8 cellular contexts compared by ENCODE assay signal in the genomic region with DNA sequence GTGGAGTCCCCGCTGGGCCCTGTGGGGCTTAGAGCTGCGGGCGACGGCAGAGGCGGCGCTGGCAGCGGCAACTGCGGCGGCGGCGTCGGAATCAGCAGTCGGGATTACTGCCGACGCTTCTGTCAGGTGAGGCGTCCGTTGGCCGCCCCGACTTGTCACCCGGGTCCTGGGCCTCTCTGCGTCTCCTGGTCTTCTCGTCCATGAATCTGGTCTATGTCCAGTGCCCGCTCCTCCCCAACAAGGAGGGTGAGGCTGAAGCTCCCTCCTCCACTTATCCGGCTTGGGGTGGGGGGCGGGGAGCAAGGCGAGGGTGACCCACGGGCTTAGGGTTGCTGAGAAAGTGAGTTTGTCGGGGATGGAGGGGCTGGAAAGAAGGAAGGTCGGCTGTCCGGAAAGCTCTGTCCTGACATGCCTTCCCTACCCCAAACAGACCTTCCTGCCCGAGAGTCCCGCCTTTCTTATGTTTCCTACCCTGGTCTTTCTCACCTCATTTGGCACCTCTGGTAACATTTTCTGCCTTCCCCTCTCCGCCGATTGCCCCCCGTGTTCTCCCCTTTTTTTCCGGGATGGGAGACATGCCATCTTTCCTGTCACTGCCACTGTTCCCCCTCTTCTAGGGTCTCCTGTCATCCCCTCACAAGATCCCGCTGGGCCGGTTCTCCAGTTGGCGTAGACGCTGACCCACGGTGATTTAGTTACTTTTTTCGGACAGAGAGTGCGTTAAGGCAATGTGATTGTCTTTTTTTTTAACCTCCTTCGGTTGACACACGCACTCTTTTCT. TPM values are rescaled to one million over a fixed set of nuclear protein-coding genes. Genes with fewer than 3 reads are reported as not detected.
DNase-seq lines count a peak whose midpoint lies in the region; ATAC-seq, FAIRE-seq and TF ChIP-seq lines count a peak whose summit lies in the region.

No MANE protein-coding gene starts in this region.

- intact Hi-C loops in ovary (cut with DNase I): no loop called here

- WGBS in ovary, 3 donors: 0 to 1% (median 1%) methylated on average over 38 to 45 of the region's 45 CpGs

- H3K9me3 Mint-ChIP-seq in activated CD4-positive, alpha-beta memory T cell treated with anti-CD3 and anti-CD28 coated beads, Interleukin-2, amount 10 ng/mL, durations not matched to agents 7 days and 5 days: no peaks in the 10 kb centered on the region

- H3K36me3 ChIP-seq in BE2C (peaks cover 21% of the 10 kb centered on the region), ovary (no peaks in the 10 kb centered on the region)

- no peaks in the 10 kb centered on the region for H3K9me3 ChIP-seq in BE2C
- H3K9me3 ChIP-seq in ovary: no peaks in the 10 kb centered on the region

- H3K4me1 Mint-ChIP-seq in activated CD4-positive, alpha-beta memory T cell treated with anti-CD3 and anti-CD28 coated beads, Interleukin-2, amount 10 ng/mL, durations not matched to agents 7 days and 5 days: peaks cover 56% of the 10 kb centered on the region

- TF ChIP-seq POLR2A in ovary (IDR thresholded peaks at IDR 0.05): no peak

- no peak for FAIRE-seq in frontal cortex (lab: Jason Lieb, UNC)

- TF ChIP-seq EP300 in ovary (IDR thresholded peaks at IDR 0.05): no peak

- H3K27me3 ChIP-seq in BE2C: no peaks in the 10 kb centered on the region
- H3K27me3 ChIP-seq in ovary: no peaks in the 10 kb centered on the region

- H3K27me3 Mint-ChIP-seq in activated CD4-positive, alpha-beta memory T cell treated with anti-CD3 and anti-CD28 coated beads, Interleukin-2, amount 10 ng/mL, durations not matched to agents 7 days and 5 days: no peaks in the 10 kb centered on the region

- no peak for DNase-seq in BE2C
- no peak for DNase-seq in activated CD4-positive, alpha-beta memory T cell treated with anti-CD3 and anti-CD28 coated beads, Interleukin-2, amount 10 ng/mL, durations not matched to agents 7 days and 5 days
- DNase-seq in frontal cortex (ENCODE audit: low spot score in 2 of 2): peak; percentile 10 to 16
- DNase-seq in ovary: peak in 4 of 5 donors; percentile 21 to 42 (median 40)
- DNase-seq in GM13976 (ENCODE audit: low spot score): no peak

- H3K4me1 ChIP-seq in BE2C (no peaks in the 10 kb centered on the region), ovary (ENCODE audit: insufficient read depth) (peaks cover 2% of the 10 kb centered on the region)

- peaks cover 39% of the 10 kb centered on the region for H3K36me3 Mint-ChIP-seq in activated CD4-positive, alpha-beta memory T cell treated with anti-CD3 and anti-CD28 coated beads, Interleukin-2, amount 10 ng/mL, durations not matched to agents 7 days and 5 days (ENCODE audit: low read depth)

- CTCF ChIA-PET in activated CD4-positive, alpha-beta memory T cell treated with anti-CD3 and anti-CD28 coated beads, Interleukin-2, amount 10 ng/mL, durations not matched to agents 7 days and 5 days (lab: Charles Lee): interaction anchor here (1.2 to 2.3 kb wide), 5 partner anchors 9 to 90 kb away, joined by 3 to 12 read pairs (median 4); partner anchors contain the start of gene C3orf38

- peak overlapping the region; percentile 99 for H3K4me3 Mint-ChIP-seq in activated CD4-positive, alpha-beta memory T cell treated with anti-CD3 and anti-CD28 coated beads, Interleukin-2, amount 10 ng/mL, durations not matched to agents 7 days and 5 days

- peak; percentile 5 for ATAC-seq in GM18868 (IDR thresholded peaks at IDR 0.05; ENCODE audit: unreplicated experiment)
- ATAC-seq in HG03159 (IDR thresholded peaks at IDR 0.05; ENCODE audit: unreplicated experiment): peak; percentile 19
- ATAC-seq in HG03196 (IDR thresholded peaks at IDR 0.05; ENCODE audit: unreplicated experiment): no peak

- POLR2A ChIA-PET in activated CD4-positive, alpha-beta memory T cell treated with anti-CD3 and anti-CD28 coated beads, Interleukin-2, amount 10 ng/mL, durations not matched to agents 7 days and 5 days (lab: Charles Lee): interaction anchor here (1.0 to 4.2 kb wide), 17 partner anchors 9 to 91 kb away, joined by 3 to 130 read pairs (median 5); partner anchors contain the start of gene C3orf38

- peak overlapping the region; percentile 67 to 80 for H3K27ac ChIP-seq in ovary

- in situ Hi-C loops in GM13976 (cut with MboI; ENCODE audit: low sequenced_read_pairs, unreplicated experiment): no loop called here

- H3K27ac Mint-ChIP-seq in activated CD4-positive, alpha-beta memory T cell treated with anti-CD3 and anti-CD28 coated beads, Interleukin-2, amount 10 ng/mL, durations not matched to agents 7 days and 5 days: peak overlapping the region; percentile 95

- H3K4me3 ChIP-seq in BE2C (ENCODE audit: low read depth, low read length) (peak overlapping the region; percentile 88), ovary (peak overlapping the region; percentile 98)

- TF ChIP-seq CTCF in BE2C (IDR thresholded peaks at IDR 0.05; ENCODE audit: low read depth, low read length) (no peak), ovary (IDR thresholded peaks at IDR 0.05) (no peak), GM13976 (IDR thresholded peaks at IDR 0.05; ENCODE audit: borderline replicate concordance, control extremely low read depth, extremely low read depth, insufficient read depth, missing control alignments) (no peak)

RNA-seq across cellular contexts. Expression of gene ZNF654, which starts 0.5 kb away (rescaled TPM):
- polyA plus RNA-seq in BE2C (2012; ENCODE audit: insufficient read depth, insufficient read length, low read depth): 5.3 TPM
- 10 to 100 TPM; 26.5 to 27.4 TPM for total RNA-seq in activated CD4-positive, alpha-beta memory T cell treated with anti-CD3 and anti-CD28 coated beads, Interleukin-2, amount 10 ng/mL, durations not matched to agents 7 days and 5 days
- total RNA-seq in frontal cortex (35.1 TPM), ovary (10 to 100 TPM; 11.3 to 22.0 (median 15.2) TPM)
- polyA plus RNA-seq in ovary: 1 to 10 TPM; 5.2 to 7.6 TPM

RNA-seq across cellular contexts. Expression of gene CGGBP1, which starts 0.8 kb away (rescaled TPM):
- 75.2 TPM for polyA plus RNA-seq in BE2C (2012; ENCODE audit: insufficient read depth, insufficient read length, low read depth)
- 100 to 1,000 TPM; 105 to 118 TPM for total RNA-seq in activated CD4-positive, alpha-beta memory T cell treated with anti-CD3 and anti-CD28 coated beads, Interleukin-2, amount 10 ng/mL, durations not matched to agents 7 days and 5 days
- total RNA-seq in frontal cortex (130 TPM), ovary (10 to 100 TPM; 50.3 to 90.1 (median 66.9) TPM)
- 10 to 100 TPM; 42.0 to 57.5 TPM for polyA plus RNA-seq in ovary

Comparison
In these comparisons a context has a peak if more than half of its experiments do, and no peak if none do; other contexts are left out.
1. DNase-seq: peak in frontal cortex (2 of 2) and ovary (4 of 5); none in BE2C (single experiment), activated CD4-positive, alpha-beta memory T cell treated with anti-CD3 and anti-CD28 coated beads, Interleukin-2, amount 10 ng/mL, durations not matched to agents 7 days and 5 days (single experiment) and GM13976 (single experiment).